10 cellular contexts compared by ENCODE assay signal in genomic region chr21:44958471-44959191, GRCh38. TPM values are rescaled to one million over a fixed set of nuclear protein-coding genes. Genes with fewer than 3 reads are reported as not detected.
DNase-seq lines count a peak whose midpoint lies in the region; ATAC-seq, FAIRE-seq and TF ChIP-seq lines count a peak whose summit lies in the region.
"Had no signal": no experiment of that assay in that cellular context is flagged by ENCODE, and none has a peak within 500 bp of the region (broad histone marks: within the 10 kb centered on the region; RNA-seq: fewer than 3 reads in every experiment).

No MANE protein-coding gene starts in this region.

- no peak overlapping the region for H2AFZ ChIP-seq in H1 (ENCODE audit: low read length)

- TF ChIP-seq EP300 in H1 (IDR thresholded peaks at IDR 0.05; ENCODE audit: borderline replicate concordance in 1 of 2, low read depth in 2 of 2, low read length in 2 of 2) (no peak), suprapubic skin (IDR thresholded peaks at IDR 0.05) (no peak)

- H3K4me1 ChIP-seq in H1 (replicated peaks in 1 of 4; ENCODE audit: control insufficient read depth in 3 of 4, insufficient read depth in 4 of 4, low read length in 3 of 4) (no peaks in the 10 kb centered on the region), lower lobe of right lung (peaks cover 31% of the 10 kb centered on the region), suprapubic skin (peaks cover 38% of the 10 kb centered on the region)

- TF ChIP-seq RAD21 in H1 (IDR thresholded peaks at IDR 0.05 in 1 of 2, conservative IDR thresholded peaks at IDR 0.05 in 1 of 2; ENCODE audit: low read depth in 2 of 2, low read length in 2 of 2) = no peak

- H3K4ac ChIP-seq in H1 (replicated peaks; ENCODE audit: insufficient read length, low read depth, low read length) = no peak overlapping the region

- H2BK15ac ChIP-seq in H1 (ENCODE audit: low read length) = no peak overlapping the region

- H3K36me3 ChIP-seq in H1 (ENCODE audit: control insufficient read depth in 2 of 4, insufficient read depth in 4 of 4, low read length in 3 of 4) (peaks cover 12 to 39% (median 22%) of the 10 kb centered on the region in 4 experiments), lower lobe of right lung (peaks cover 36% of the 10 kb centered on the region), suprapubic skin (peaks cover 40% of the 10 kb centered on the region)

- no peak for TF ChIP-seq CTCF in H1 (IDR thresholded peaks at IDR 0.05; ENCODE audit: control extremely low read depth in 1 of 3, insufficient read depth in 1 of 3, low read depth in 1 of 3, low read length in 3 of 3)
- TF ChIP-seq CTCF in lower lobe of right lung (IDR thresholded peaks at IDR 0.05) = no peak
- no peak for TF ChIP-seq CTCF in suprapubic skin (IDR thresholded peaks at IDR 0.05)

- H3K9ac ChIP-seq in H1 (replicated peaks in 1 of 4; ENCODE audit: extremely low read depth in 1 of 4, low read depth in 3 of 4, low read length in 3 of 4) = peak overlapping the region in 1 of 4 experiments; percentile 6; a peak in 1 of 7 replicates

- no peak overlapping the region for H3K23ac ChIP-seq in H1 (ENCODE audit: insufficient read length)

- no peaks in the 10 kb centered on the region for H3K23me2 ChIP-seq in H1 (ENCODE audit: low read depth, low read length)

- peaks cover 0 to 57% of the 10 kb centered on the region in 2 experiments; a peak in 2 of 4 replicates for H3K79me2 ChIP-seq in H1 (ENCODE audit: control insufficient read depth in 1 of 2, insufficient read depth in 2 of 2, low read length in 2 of 2)

- intact Hi-C loops in lower lobe of right lung (cut with DNase I) = no loop called here

- H4K5ac ChIP-seq in H1 (ENCODE audit: insufficient read length, low read depth, low read length) = no peak overlapping the region

- POLR2A ChIA-PET in H1 (lab: Charles Lee; ENCODE audit: partially characterized antibody) = interaction anchor here (0.6 to 1.7 kb wide), 6 partner anchors 9 to 440 kb away, joined by 3 to 8 read pairs (median 3); no protein-coding TSS in a partner anchor

- FAIRE-seq in H1 (lab: Jason Lieb, UNC) = no peak

- H3K79me1 ChIP-seq in H1 (ENCODE audit: low read depth, low read length) = peaks cover 24% of the 10 kb centered on the region

- no peak overlapping the region for H2BK20ac ChIP-seq in H1 (ENCODE audit: low read length)

- H3K9me3 ChIP-seq in H1 (ENCODE audit: insufficient read depth in 2 of 2, low read depth in 1 of 2, low read length in 1 of 2) = no peaks in the 10 kb centered on the region
- H3K9me3 ChIP-seq in lower lobe of right lung = no peaks in the 10 kb centered on the region
- no peaks in the 10 kb centered on the region for H3K9me3 ChIP-seq in suprapubic skin

- no peak overlapping the region for H3K4me2 ChIP-seq in H1 (ENCODE audit: insufficient read depth in 1 of 2, low read depth in 2 of 2, low read length in 2 of 2)

- ATAC-seq in lower lobe of right lung (peak; percentile 74 to 79), GM19395 (IDR thresholded peaks at IDR 0.05; ENCODE audit: unreplicated experiment) (no peak)
- ATAC-seq: activated CD8-positive, alpha-beta T cell treated with anti-CD3 and anti-CD28 coated beads for 36 hours had no signal

- H3K27ac ChIP-seq in H1 (ENCODE audit: low read depth, low read length) = 0 out of 2 replicates have a peak overlapping the region, but pooled peaks have one; percentile 38
- peak overlapping the region; percentile 84 for H3K27ac ChIP-seq in lower lobe of right lung
- peak overlapping the region; percentile 78 for H3K27ac ChIP-seq in suprapubic skin

- CTCF ChIA-PET in H1 (lab: Charles Lee; ENCODE audit: partially characterized antibody) = interaction anchor here (0.7 to 3.4 kb wide), 8 partner anchors 7 to 180 kb away, joined by 3 to 19 read pairs (median 4); no protein-coding TSS in a partner anchor

- H3K14ac ChIP-seq in H1 (ENCODE audit: insufficient read length) = no peak overlapping the region

- H4K8ac ChIP-seq in H1 (ENCODE audit: extremely low read depth, insufficient read depth, low read length) = peak overlapping the region; percentile 80; the same call in 1 of the 2 replicates

- 89% methylated on average over 28 of the region's 28 CpGs; no CpG with 5 or more reads in 1 of the 2 experiments for WGBS in H1 (ENCODE audit: extremely low coverage in 1 of 2, insufficient coverage in 1 of 2, insufficient read length in 1 of 2, insufficient replicate concordance in 2 of 2, low coverage in 1 of 2, low lambda C conversion rate in 2 of 2, missing lambda C conversion rate in 1 of 2), 2 experiments
- 21% methylated on average over 10 of the region's 28 CpGs for WGBS in suprapubic skin

- no peak overlapping the region for H3K18ac ChIP-seq in H1 (ENCODE audit: extremely low read depth, low read length)

- no peak overlapping the region for H3K56ac ChIP-seq in H1 (replicated peaks; ENCODE audit: insufficient read length, low read depth, low read length)

- no peak overlapping the region for H2BK120ac ChIP-seq in H1 (replicated peaks; ENCODE audit: low read depth, low read length)

- H2BK5ac ChIP-seq in H1 (ENCODE audit: low read depth, low read length) = no peak overlapping the region

- H2AK5ac ChIP-seq in H1 (ENCODE audit: low read depth, low read length) = no peak overlapping the region

- H4K91ac ChIP-seq in H1 (replicated peaks; ENCODE audit: insufficient read length, low read length) = no peak overlapping the region

- DNase-seq in LHCN-M2 (ENCODE audit: low read depth) (peak; percentile 89), H1 (ENCODE audit: low read depth in 1 of 2, low spot score in 2 of 2) (no peak), lower lobe of right lung (peak; percentile 64), suprapubic skin (ENCODE audit: low spot score in 2 of 2) (peak in 1 of 2 donors; percentile 88), KG1 (lab: John Stamatoyannopoulos, UW) (no peak), NCI-H2227 treated with DMSO at 0.1 percent for 48 hours (lab: John Stamatoyannopoulos, UW) (no peak), mesenteric fat pad (ENCODE audit: low spot score) (no peak)
- DNase-seq: activated CD8-positive, alpha-beta T cell treated with anti-CD3 and anti-CD28 coated beads for 36 hours; NCI-H1930 had no signal

- H3K27me3 ChIP-seq in H1 (replicated peaks in 1 of 4; ENCODE audit: control insufficient read depth in 3 of 4, extremely low read depth in 1 of 4, insufficient read depth in 3 of 4, low read length in 3 of 4) = no peaks in the 10 kb centered on the region
- H3K27me3 ChIP-seq in lower lobe of right lung (ENCODE audit: low read depth) = no peaks in the 10 kb centered on the region
- H3K27me3 ChIP-seq in suprapubic skin = no peaks in the 10 kb centered on the region

- TF ChIP-seq POLR2A in H1 (IDR thresholded peaks at IDR 0.05; ENCODE audit: control extremely low read depth in 1 of 2, low read depth in 2 of 2, low read length in 2 of 2) = no peak
- no peak for TF ChIP-seq POLR2A in suprapubic skin (IDR thresholded peaks at IDR 0.05)

- H3K4me3 ChIP-seq in H1 (ENCODE audit: extremely low read depth in 1 of 4, insufficient read depth in 2 of 4, low read depth in 3 of 4, low read length in 4 of 4) = no peak overlapping the region
- H3K4me3 ChIP-seq in lower lobe of right lung = no peak overlapping the region
- H3K4me3 ChIP-seq in suprapubic skin = peak overlapping the region; percentile 2

- peaks cover 17 to 43% of the 10 kb centered on the region in 2 experiments for H4K20me1 ChIP-seq in H1 (replicated peaks in 1 of 2; ENCODE audit: control insufficient read depth in 1 of 2, insufficient read depth in 2 of 2, low read length in 2 of 2)

- no peak overlapping the region for H2BK12ac ChIP-seq in H1 (ENCODE audit: low read depth, low read length)

TF ChIP-seq in H1, 55 proteins besides CTCF, POLR2A, EP300 and RAD21 (continues in another document):
- TF ChIP-seq FOSL1 (IDR thresholded peaks at IDR 0.05; ENCODE audit: insufficient read depth, low read depth, low read length) = no peak
- TF ChIP-seq SIX5 (IDR thresholded peaks at IDR 0.05; ENCODE audit: low read depth, low read length) = no peak
- TF ChIP-seq TEAD4 (IDR thresholded peaks at IDR 0.05; ENCODE audit: low read depth, low read length) = 0 out of 2 replicates have a peak, but pooled peaks have one; percentile 28
- TF ChIP-seq BACH1 (IDR thresholded peaks at IDR 0.05; ENCODE audit: low read length) = no peak
- TF ChIP-seq NANOG (IDR thresholded peaks at IDR 0.05; ENCODE audit: insufficient read depth, low read depth, low read length, poor library complexity, severe bottlenecking) = no peak
- TF ChIP-seq YY1 (IDR thresholded peaks at IDR 0.05; ENCODE audit: low read depth, low read length) = no peak
- no peak for TF ChIP-seq KDM1A (IDR thresholded peaks at IDR 0.05; ENCODE audit: borderline replicate concordance, low read length)

RNA-seq across cellular contexts. Expression of gene SLX9, which starts 18.8 kb away (rescaled TPM):
- total RNA-seq in LHCN-M2 (2014; rRNA removed) (21.2 and 24.9 TPM in 2 replicates), lower lobe of right lung (15.7 TPM), suprapubic skin (10 to 100 TPM; 13.4 to 16.9 (median 14.4) TPM), mesenteric fat pad (31.8 TPM)
- polyA plus RNA-seq in LHCN-M2 (2012) = 57.1 TPM
- 57.3 and 64.1 TPM in 2 replicates for total RNA-seq in H1 (2021; fragmentation: NEBNext Ultra II Directional; extraction: Animal tissue kit (Norgen Biotek cat#: 25700))
- 17.7 and 34.6 TPM in 2 replicates for polyA plus RNA-seq in H1 (2011; rRNA removed)
- polyA plus RNA-seq in H1 (2011; cell fraction: cytosol; rRNA removed) = 43.7 TPM
- 28.5 TPM for polyA plus RNA-seq in H1 (2011; cell fraction: nucleus; rRNA removed)
- polyA plus RNA-seq in H1 (2012, experiment 1 of 2) = 20.8 to 42.4 TPM (median 39.1 TPM) in 4 replicates
- 28.1 TPM for polyA plus RNA-seq in H1 (2012, experiment 2 of 2)
- polyA plus RNA-seq in H1 (2013, experiment 1 of 2) = 28.3 TPM
- 30.5 TPM for polyA plus RNA-seq in H1 (2013, experiment 2 of 2)
- 5.9 and 6.3 TPM in 2 replicates for polyA minus RNA-seq in H1 (2011; rRNA and poly(A)+ RNA removed)
- 28.0 TPM for polyA minus RNA-seq in H1 (2011; cell fraction: cytosol; rRNA and poly(A)+ RNA removed)
- polyA minus RNA-seq in H1 (2011; cell fraction: nucleus; rRNA and poly(A)+ RNA removed) = 8.6 TPM

RNA-seq across cellular contexts. Expression of gene ITGB2, which starts 37.9 kb away (rescaled TPM):
- 3.7 and 3.8 TPM in 2 replicates for total RNA-seq in LHCN-M2 (2014; rRNA removed)
- polyA plus RNA-seq in LHCN-M2 (2012) = 25.3 TPM
- 0.24 and 0.36 TPM in 2 replicates for total RNA-seq in H1 (2021; fragmentation: NEBNext Ultra II Directional; extraction: Animal tissue kit (Norgen Biotek cat#: 25700))
- polyA plus RNA-seq in H1 (2011; rRNA removed) = 0.63 and 0.89 TPM in 2 replicates
- polyA plus RNA-seq in H1 (2011; cell fraction: cytosol; rRNA removed) = 0.76 TPM
- 1.6 TPM for polyA plus RNA-seq in H1 (2011; cell fraction: nucleus; rRNA removed)
- polyA plus RNA-seq in H1 (2012, experiment 1 of 2) = 0.40 to 0.58 TPM (median 0.48 TPM) in 4 replicates
- polyA plus RNA-seq in H1 (2012, experiment 2 of 2) = 0.49 TPM
- polyA plus RNA-seq in H1 (2013, experiment 1 of 2) = 0.26 TPM
- 0.52 TPM for polyA plus RNA-seq in H1 (2013, experiment 2 of 2)
- 0.25 and 0.27 TPM in 2 replicates for polyA minus RNA-seq in H1 (2011; rRNA and poly(A)+ RNA removed)
- polyA minus RNA-seq in H1 (2011; cell fraction: cytosol; rRNA and poly(A)+ RNA removed) = not detected
- polyA minus RNA-seq in H1 (2011; cell fraction: nucleus; rRNA and poly(A)+ RNA removed) = 0.70 TPM
- total RNA-seq in lower lobe of right lung = 468 TPM
- 10 to 100 TPM; 11.2 to 18.8 (median 15.3) TPM for total RNA-seq in suprapubic skin
- 131 TPM for total RNA-seq in mesenteric fat pad

Comparison
In these comparisons a context has a peak if more than half of its experiments do, and no peak if none do; other contexts are left out.
1. DNase-seq: peak in LHCN-M2 (single experiment) and lower lobe of right lung (single experiment); none in H1 (0 of 2), KG1 (single experiment), NCI-H2227 treated with DMSO at 0.1 percent for 48 hours (single experiment) and mesenteric fat pad (single experiment).
2. Peak in every context shown above with its lines, with median percentiles within 50 percentile points of each other: H3K27ac ChIP-seq.